In genomic region chr18:70454705-70455322, GRCh38 we compare ENCODE assay signal across 8 cellular contexts.
A peak's percentile ranks its signal among the peaks of the same experiment; 100 is the strongest.
DNase-seq lines count a peak whose midpoint lies in the region; ATAC-seq, FAIRE-seq and TF ChIP-seq lines count a peak whose summit lies in the region.

No MANE protein-coding gene starts in this region.

- CTCF ChIA-PET in RWPE1 (lab: Yijun Ruan, JAX), result interaction anchor here (0.7 kb wide), 1 partner anchor 329 kb away, joined by 3 read pairs; no protein-coding TSS in a partner anchor

- TF ChIP-seq CTCF in LNCaP clone FGC (IDR thresholded peaks at IDR 0.05; ENCODE audit: control insufficient read depth, extremely low read depth, insufficient read depth) (peak; percentile 80), RWPE1 (conservative IDR thresholded peaks at IDR 0.05; ENCODE audit: low read depth) (peak; percentile 88)

- H3K36me3 ChIP-seq in mesendoderm (ENCODE audit: control insufficient read depth, insufficient read depth, low read length), result no peaks in the 10 kb centered on the region

- in situ Hi-C loops in ACHN (cut with HindIII; ENCODE audit: low pct_ligation_motif_present, low pct_unique_long_range_greater_than_20kb, low sequenced_read_pairs), result no loop called here

- no peak overlapping the region for H4K5ac ChIP-seq in mesendoderm (ENCODE audit: low read length)

- no peak overlapping the region for H4K8ac ChIP-seq in mesendoderm (ENCODE audit: low read depth, low read length)

- H3K27ac ChIP-seq in RWPE1, result no peak overlapping the region
- no peak overlapping the region for H3K27ac ChIP-seq in mesendoderm (ENCODE audit: low read depth, low read length)

- DNase-seq in ACHN, result peak; percentile 59
- no peak for DNase-seq in H54 (ENCODE audit: insufficient read length, low spot score)
- DNase-seq in LNCaP clone FGC (ENCODE audit: low read depth), result peak; percentile 44
- DNase-seq in RWPE1 (ENCODE audit: low spot score), result peak; percentile 34
- DNase-seq in dermis microvascular lymphatic vessel endothelial cell (ENCODE audit: low read depth in 2 of 2), result peak; percentile 52 to 69
- DNase-seq in mesendoderm, result peak; percentile 71

- no peak overlapping the region for H3K23ac ChIP-seq in mesendoderm (ENCODE audit: low read length)

- ATAC-seq in HG03571 (IDR thresholded peaks at IDR 0.05; ENCODE audit: unreplicated experiment), result no peak

- no peaks in the 10 kb centered on the region for H3K79me2 ChIP-seq in mesendoderm (ENCODE audit: control insufficient read depth, insufficient read depth, low read length)

- no peak overlapping the region for H3K56ac ChIP-seq in mesendoderm (ENCODE audit: low read length)

- no peak overlapping the region for H2BK120ac ChIP-seq in mesendoderm (ENCODE audit: low read depth, low read length)

- no peak overlapping the region for H3K4ac ChIP-seq in mesendoderm (ENCODE audit: low read depth, low read length)

- no peaks in the 10 kb centered on the region for H3K27me3 ChIP-seq in mesendoderm (ENCODE audit: insufficient read depth, low read length, poor library complexity)

- H2BK5ac ChIP-seq in mesendoderm (ENCODE audit: low read length), result no peak overlapping the region

- H3K18ac ChIP-seq in mesendoderm (ENCODE audit: low read length), result no peak overlapping the region

- no peak overlapping the region for H2BK15ac ChIP-seq in mesendoderm (replicated peaks; ENCODE audit: low read depth)

- no peak overlapping the region for H3K4me2 ChIP-seq in mesendoderm (ENCODE audit: low read length)

- FAIRE-seq in G401.6 (lab: Jason Lieb, UNC), result peak; percentile 59
- FAIRE-seq in H54 (lab: Jason Lieb, UNC), result peak; percentile 60

- no peak overlapping the region for H3K9ac ChIP-seq in mesendoderm (ENCODE audit: low read length)

- no peak for TF ChIP-seq POLR2A in H54 (IDR thresholded peaks at IDR 0.05; ENCODE audit: low read depth, low read length)

- H3K4me3 ChIP-seq in LNCaP clone FGC (ENCODE audit: low read depth, low read length), result no peak overlapping the region
- H3K4me3 ChIP-seq in mesendoderm (ENCODE audit: low read length), result no peak overlapping the region

- POLR2A ChIA-PET in RWPE1 (lab: Yijun Ruan, JAX; ENCODE audit: low non-redundant PET), result no interaction called here

- no peaks in the 10 kb centered on the region for H3K4me1 ChIP-seq in mesendoderm (ENCODE audit: control insufficient read depth, low read depth, low read length)

- H2AK5ac ChIP-seq in mesendoderm (ENCODE audit: low read length), result no peak overlapping the region

- WGBS in mesendoderm (ENCODE audit: extremely low coverage, insufficient coverage, low lambda C conversion rate), result no CpG with 5 or more reads among the region's 5 CpGs

- no peaks in the 10 kb centered on the region for H3K79me1 ChIP-seq in mesendoderm (ENCODE audit: low read length)
